In the genomic region with DNA sequence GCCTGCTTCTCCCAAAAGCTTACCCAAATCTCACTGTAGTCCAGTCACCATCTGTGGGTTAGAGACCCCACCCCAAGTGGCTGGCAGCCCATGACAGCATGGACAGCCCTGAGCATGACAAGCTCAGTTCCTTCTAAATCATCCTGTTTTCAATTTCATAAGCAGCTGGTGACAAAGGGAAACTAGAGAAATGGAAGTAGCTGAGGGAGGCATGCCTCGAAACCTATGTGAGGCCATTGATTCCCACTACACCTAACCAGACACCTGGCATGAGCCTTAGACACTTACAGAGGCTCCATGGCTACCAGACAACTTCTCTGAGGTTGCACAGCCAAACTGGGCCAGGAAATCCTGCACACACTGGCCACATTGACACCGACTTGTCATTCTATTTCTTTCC, we compare ENCODE assay signal across 1 cellular context.
TF ChIP-seq lines count a peak whose summit lies in the region.

No MANE protein-coding gene starts in this region.

TF ChIP-seq in GM23338, 12 proteins besides CTCF, POLR2A, EP300 and RAD21 (continued from another document):
- TF ChIP-seq, protein P1, sequence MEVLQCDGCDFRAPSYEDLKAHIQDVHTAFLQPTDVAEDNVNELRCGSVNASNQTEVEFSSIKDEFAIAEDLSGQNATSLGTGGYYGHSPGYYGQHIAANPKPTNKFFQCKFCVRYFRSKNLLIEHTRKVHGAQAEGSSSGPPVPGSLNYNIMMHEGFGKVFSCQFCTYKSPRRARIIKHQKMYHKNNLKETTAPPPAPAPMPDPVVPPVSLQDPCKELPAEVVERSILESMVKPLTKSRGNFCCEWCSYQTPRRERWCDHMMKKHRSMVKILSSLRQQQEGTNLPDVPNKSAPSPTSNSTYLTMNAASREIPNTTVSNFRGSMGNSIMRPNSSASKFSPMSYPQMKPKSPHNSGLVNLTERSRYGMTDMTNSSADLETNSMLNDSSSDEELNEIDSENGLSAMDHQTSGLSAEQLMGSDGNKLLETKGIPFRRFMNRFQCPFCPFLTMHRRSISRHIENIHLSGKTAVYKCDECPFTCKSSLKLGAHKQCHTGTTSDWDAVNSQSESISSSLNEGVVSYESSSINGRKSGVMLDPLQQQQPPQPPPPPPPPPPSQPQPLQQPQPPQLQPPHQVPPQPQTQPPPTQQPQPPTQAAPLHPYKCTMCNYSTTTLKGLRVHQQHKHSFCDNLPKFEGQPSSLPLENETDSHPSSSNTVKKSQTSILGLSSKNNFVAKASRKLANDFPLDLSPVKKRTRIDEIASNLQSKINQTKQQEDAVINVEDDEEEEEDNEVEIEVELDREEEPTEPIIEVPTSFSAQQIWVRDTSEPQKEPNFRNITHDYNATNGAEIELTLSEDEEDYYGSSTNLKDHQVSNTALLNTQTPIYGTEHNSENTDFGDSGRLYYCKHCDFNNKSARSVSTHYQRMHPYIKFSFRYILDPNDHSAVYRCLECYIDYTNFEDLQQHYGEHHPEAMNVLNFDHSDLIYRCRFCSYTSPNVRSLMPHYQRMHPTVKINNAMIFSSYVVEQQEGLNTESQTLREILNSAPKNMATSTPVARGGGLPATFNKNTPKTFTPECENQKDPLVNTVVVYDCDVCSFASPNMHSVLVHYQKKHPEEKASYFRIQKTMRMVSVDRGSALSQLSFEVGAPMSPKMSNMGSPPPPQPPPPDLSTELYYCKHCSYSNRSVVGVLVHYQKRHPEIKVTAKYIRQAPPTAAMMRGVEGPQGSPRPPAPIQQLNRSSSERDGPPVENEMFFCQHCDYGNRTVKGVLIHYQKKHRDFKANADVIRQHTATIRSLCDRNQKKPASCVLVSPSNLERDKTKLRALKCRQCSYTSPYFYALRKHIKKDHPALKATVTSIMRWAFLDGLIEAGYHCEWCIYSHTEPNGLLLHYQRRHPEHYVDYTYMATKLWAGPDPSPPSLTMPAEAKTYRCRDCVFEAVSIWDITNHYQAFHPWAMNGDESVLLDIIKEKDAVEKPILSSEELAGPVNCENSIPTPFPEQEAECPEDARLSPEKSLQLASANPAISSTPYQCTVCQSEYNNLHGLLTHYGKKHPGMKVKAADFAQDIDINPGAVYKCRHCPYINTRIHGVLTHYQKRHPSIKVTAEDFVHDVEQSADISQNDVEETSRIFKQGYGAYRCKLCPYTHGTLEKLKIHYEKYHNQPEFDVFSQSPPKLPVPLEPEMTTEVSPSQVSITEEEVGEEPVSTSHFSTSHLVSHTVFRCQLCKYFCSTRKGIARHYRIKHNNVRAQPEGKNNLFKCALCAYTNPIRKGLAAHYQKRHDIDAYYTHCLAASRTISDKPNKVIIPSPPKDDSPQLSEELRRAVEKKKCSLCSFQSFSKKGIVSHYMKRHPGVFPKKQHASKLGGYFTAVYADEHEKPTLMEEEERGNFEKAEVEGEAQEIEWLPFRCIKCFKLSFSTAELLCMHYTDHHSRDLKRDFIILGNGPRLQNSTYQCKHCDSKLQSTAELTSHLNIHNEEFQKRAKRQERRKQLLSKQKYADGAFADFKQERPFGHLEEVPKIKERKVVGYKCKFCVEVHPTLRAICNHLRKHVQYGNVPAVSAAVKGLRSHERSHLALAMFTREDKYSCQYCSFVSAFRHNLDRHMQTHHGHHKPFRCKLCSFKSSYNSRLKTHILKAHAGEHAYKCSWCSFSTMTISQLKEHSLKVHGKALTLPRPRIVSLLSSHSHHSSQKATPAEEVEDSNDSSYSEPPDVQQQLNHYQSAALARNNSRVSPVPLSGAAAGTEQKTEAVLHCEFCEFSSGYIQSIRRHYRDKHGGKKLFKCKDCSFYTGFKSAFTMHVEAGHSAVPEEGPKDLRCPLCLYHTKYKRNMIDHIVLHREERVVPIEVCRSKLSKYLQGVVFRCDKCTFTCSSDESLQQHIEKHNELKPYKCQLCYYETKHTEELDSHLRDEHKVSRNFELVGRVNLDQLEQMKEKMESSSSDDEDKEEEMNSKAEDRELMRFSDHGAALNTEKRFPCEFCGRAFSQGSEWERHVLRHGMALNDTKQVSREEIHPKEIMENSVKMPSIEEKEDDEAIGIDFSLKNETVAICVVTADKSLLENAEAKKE (CRISPR knock-in tag; IDR thresholded peaks at IDR 0.05) = no peak
- TF ChIP-seq POLR2AphosphoS5 (IDR thresholded peaks at IDR 0.05; ENCODE audit: low read depth) (no peak), NANOG (IDR thresholded peaks at IDR 0.05; ENCODE audit: borderline replicate concordance) (no peak), STAT1 (IDR thresholded peaks at IDR 0.05; ENCODE audit: unreplicated experiment) (no peak), CREB1 (CRISPR knock-in tag; IDR thresholded peaks at IDR 0.05; ENCODE audit: low read depth) (no peak), EZH2 (IDR thresholded peaks at IDR 0.05; ENCODE audit: low read depth, unreplicated experiment) (no peak), JUNB (IDR thresholded peaks at IDR 0.05; ENCODE audit: unreplicated experiment) (no peak), ZNF331 (CRISPR knock-in tag; IDR thresholded peaks at IDR 0.05; ENCODE audit: low read depth) (no peak), EZH2phosphoT487 (IDR thresholded peaks at IDR 0.05; ENCODE audit: unreplicated experiment) (no peak)
- TF ChIP-seq, protein P2, sequence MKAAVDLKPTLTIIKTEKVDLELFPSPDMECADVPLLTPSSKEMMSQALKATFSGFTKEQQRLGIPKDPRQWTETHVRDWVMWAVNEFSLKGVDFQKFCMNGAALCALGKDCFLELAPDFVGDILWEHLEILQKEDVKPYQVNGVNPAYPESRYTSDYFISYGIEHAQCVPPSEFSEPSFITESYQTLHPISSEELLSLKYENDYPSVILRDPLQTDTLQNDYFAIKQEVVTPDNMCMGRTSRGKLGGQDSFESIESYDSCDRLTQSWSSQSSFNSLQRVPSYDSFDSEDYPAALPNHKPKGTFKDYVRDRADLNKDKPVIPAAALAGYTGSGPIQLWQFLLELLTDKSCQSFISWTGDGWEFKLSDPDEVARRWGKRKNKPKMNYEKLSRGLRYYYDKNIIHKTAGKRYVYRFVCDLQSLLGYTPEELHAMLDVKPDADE (IDR thresholded peaks at IDR 0.05) = no peak
- TF ChIP-seq, protein P3, sequence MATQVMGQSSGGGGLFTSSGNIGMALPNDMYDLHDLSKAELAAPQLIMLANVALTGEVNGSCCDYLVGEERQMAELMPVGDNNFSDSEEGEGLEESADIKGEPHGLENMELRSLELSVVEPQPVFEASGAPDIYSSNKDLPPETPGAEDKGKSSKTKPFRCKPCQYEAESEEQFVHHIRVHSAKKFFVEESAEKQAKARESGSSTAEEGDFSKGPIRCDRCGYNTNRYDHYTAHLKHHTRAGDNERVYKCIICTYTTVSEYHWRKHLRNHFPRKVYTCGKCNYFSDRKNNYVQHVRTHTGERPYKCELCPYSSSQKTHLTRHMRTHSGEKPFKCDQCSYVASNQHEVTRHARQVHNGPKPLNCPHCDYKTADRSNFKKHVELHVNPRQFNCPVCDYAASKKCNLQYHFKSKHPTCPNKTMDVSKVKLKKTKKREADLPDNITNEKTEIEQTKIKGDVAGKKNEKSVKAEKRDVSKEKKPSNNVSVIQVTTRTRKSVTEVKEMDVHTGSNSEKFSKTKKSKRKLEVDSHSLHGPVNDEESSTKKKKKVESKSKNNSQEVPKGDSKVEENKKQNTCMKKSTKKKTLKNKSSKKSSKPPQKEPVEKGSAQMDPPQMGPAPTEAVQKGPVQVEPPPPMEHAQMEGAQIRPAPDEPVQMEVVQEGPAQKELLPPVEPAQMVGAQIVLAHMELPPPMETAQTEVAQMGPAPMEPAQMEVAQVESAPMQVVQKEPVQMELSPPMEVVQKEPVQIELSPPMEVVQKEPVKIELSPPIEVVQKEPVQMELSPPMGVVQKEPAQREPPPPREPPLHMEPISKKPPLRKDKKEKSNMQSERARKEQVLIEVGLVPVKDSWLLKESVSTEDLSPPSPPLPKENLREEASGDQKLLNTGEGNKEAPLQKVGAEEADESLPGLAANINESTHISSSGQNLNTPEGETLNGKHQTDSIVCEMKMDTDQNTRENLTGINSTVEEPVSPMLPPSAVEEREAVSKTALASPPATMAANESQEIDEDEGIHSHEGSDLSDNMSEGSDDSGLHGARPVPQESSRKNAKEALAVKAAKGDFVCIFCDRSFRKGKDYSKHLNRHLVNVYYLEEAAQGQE (IDR thresholded peaks at IDR 0.05; ENCODE audit: unreplicated experiment) = no peak
TF ChIP-seq in GM23338: peak in this region for 0.
